In the genomic region with DNA sequence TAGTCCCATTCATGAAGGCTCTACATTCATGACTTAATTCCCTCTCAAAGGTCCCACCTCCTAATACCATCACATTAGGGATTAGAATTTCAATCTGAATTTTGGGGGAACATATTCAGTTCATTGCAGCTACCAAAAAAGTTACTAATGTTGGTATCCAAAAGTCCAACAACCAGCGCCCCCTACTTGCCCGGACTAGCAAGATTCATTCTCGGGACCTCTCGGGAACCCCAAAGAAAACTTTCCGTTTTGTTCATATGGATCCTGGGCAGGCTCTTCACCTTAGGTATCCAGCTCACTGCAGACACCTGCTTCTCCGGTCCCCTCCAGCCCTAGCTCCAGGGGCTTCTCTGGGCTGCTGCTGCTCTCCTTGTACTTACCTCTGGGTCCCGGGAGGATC, we compare ENCODE assay signal across 1 cellular context.
TF ChIP-seq lines count a peak whose summit lies in the region.

No MANE protein-coding gene starts in this region.

TF ChIP-seq in H1, 55 proteins besides CTCF, POLR2A, EP300 and RAD21:
- no peak for TF ChIP-seq GTF2F1 (IDR thresholded peaks at IDR 0.05; ENCODE audit: borderline replicate concordance, low read depth, low read length)
- TF ChIP-seq MAFK (IDR thresholded peaks at IDR 0.05; ENCODE audit: low read depth, low read length) = no peak
- no peak for TF ChIP-seq FOSL1 (IDR thresholded peaks at IDR 0.05; ENCODE audit: insufficient read depth, low read depth, low read length)
- no peak for TF ChIP-seq BACH1 (IDR thresholded peaks at IDR 0.05; ENCODE audit: low read length)
- TF ChIP-seq RNF2 (IDR thresholded peaks at IDR 0.05; ENCODE audit: borderline replicate concordance, low read depth, low read length, missing control alignments, poor library complexity, severe bottlenecking) = no peak
- TF ChIP-seq KDM5A (IDR thresholded peaks at IDR 0.05; ENCODE audit: low read length) = no peak
- no peak for TF ChIP-seq SP1 (IDR thresholded peaks at IDR 0.05; ENCODE audit: low read depth, low read length)
- TF ChIP-seq SP4 (IDR thresholded peaks at IDR 0.05; ENCODE audit: low read length) = no peak
- TF ChIP-seq CHD2 (IDR thresholded peaks at IDR 0.05; ENCODE audit: low read length) = no peak
- no peak for TF ChIP-seq JUN (IDR thresholded peaks at IDR 0.05; ENCODE audit: low read depth, low read length)
- TF ChIP-seq, protein P1, sequence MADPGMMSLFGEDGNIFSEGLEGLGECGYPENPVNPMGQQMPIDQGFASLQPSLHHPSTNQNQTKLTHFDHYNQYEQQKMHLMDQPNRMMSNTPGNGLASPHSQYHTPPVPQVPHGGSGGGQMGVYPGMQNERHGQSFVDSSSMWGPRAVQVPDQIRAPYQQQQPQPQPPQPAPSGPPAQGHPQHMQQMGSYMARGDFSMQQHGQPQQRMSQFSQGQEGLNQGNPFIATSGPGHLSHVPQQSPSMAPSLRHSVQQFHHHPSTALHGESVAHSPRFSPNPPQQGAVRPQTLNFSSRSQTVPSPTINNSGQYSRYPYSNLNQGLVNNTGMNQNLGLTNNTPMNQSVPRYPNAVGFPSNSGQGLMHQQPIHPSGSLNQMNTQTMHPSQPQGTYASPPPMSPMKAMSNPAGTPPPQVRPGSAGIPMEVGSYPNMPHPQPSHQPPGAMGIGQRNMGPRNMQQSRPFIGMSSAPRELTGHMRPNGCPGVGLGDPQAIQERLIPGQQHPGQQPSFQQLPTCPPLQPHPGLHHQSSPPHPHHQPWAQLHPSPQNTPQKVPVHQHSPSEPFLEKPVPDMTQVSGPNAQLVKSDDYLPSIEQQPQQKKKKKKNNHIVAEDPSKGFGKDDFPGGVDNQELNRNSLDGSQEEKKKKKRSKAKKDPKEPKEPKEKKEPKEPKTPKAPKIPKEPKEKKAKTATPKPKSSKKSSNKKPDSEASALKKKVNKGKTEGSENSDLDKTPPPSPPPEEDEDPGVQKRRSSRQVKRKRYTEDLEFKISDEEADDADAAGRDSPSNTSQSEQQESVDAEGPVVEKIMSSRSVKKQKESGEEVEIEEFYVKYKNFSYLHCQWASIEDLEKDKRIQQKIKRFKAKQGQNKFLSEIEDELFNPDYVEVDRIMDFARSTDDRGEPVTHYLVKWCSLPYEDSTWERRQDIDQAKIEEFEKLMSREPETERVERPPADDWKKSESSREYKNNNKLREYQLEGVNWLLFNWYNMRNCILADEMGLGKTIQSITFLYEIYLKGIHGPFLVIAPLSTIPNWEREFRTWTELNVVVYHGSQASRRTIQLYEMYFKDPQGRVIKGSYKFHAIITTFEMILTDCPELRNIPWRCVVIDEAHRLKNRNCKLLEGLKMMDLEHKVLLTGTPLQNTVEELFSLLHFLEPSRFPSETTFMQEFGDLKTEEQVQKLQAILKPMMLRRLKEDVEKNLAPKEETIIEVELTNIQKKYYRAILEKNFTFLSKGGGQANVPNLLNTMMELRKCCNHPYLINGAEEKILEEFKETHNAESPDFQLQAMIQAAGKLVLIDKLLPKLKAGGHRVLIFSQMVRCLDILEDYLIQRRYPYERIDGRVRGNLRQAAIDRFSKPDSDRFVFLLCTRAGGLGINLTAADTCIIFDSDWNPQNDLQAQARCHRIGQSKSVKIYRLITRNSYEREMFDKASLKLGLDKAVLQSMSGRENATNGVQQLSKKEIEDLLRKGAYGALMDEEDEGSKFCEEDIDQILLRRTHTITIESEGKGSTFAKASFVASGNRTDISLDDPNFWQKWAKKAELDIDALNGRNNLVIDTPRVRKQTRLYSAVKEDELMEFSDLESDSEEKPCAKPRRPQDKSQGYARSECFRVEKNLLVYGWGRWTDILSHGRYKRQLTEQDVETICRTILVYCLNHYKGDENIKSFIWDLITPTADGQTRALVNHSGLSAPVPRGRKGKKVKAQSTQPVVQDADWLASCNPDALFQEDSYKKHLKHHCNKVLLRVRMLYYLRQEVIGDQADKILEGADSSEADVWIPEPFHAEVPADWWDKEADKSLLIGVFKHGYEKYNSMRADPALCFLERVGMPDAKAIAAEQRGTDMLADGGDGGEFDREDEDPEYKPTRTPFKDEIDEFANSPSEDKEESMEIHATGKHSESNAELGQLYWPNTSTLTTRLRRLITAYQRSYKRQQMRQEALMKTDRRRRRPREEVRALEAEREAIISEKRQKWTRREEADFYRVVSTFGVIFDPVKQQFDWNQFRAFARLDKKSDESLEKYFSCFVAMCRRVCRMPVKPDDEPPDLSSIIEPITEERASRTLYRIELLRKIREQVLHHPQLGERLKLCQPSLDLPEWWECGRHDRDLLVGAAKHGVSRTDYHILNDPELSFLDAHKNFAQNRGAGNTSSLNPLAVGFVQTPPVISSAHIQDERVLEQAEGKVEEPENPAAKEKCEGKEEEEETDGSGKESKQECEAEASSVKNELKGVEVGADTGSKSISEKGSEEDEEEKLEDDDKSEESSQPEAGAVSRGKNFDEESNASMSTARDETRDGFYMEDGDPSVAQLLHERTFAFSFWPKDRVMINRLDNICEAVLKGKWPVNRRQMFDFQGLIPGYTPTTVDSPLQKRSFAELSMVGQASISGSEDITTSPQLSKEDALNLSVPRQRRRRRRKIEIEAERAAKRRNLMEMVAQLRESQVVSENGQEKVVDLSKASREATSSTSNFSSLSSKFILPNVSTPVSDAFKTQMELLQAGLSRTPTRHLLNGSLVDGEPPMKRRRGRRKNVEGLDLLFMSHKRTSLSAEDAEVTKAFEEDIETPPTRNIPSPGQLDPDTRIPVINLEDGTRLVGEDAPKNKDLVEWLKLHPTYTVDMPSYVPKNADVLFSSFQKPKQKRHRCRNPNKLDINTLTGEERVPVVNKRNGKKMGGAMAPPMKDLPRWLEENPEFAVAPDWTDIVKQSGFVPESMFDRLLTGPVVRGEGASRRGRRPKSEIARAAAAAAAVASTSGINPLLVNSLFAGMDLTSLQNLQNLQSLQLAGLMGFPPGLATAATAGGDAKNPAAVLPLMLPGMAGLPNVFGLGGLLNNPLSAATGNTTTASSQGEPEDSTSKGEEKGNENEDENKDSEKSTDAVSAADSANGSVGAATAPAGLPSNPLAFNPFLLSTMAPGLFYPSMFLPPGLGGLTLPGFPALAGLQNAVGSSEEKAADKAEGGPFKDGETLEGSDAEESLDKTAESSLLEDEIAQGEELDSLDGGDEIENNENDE (IDR thresholded peaks at IDR 0.05; ENCODE audit: insufficient replicate concordance, low read length) = no peak
- TF ChIP-seq SRF (IDR thresholded peaks at IDR 0.05; ENCODE audit: low read depth, low read length) = no peak
- TF ChIP-seq, protein P2, sequence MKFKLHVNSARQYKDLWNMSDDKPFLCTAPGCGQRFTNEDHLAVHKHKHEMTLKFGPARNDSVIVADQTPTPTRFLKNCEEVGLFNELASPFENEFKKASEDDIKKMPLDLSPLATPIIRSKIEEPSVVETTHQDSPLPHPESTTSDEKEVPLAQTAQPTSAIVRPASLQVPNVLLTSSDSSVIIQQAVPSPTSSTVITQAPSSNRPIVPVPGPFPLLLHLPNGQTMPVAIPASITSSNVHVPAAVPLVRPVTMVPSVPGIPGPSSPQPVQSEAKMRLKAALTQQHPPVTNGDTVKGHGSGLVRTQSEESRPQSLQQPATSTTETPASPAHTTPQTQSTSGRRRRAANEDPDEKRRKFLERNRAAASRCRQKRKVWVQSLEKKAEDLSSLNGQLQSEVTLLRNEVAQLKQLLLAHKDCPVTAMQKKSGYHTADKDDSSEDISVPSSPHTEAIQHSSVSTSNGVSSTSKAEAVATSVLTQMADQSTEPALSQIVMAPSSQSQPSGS (IDR thresholded peaks at IDR 0.05; ENCODE audit: low read length) = no peak
- TF ChIP-seq SIRT6 (IDR thresholded peaks at IDR 0.05; ENCODE audit: low read length) = no peak
- no peak for TF ChIP-seq SAP30 (IDR thresholded peaks at IDR 0.05; ENCODE audit: insufficient read depth, insufficient replicate concordance, low read length)
- TF ChIP-seq KDM4A (IDR thresholded peaks at IDR 0.05; ENCODE audit: low read depth, low read length, severe bottlenecking) = no peak
- TF ChIP-seq TCF12 (IDR thresholded peaks at IDR 0.05; ENCODE audit: low read depth, low read length) = no peak
- no peak for TF ChIP-seq SIX5 (IDR thresholded peaks at IDR 0.05; ENCODE audit: low read depth, low read length)
- TF ChIP-seq TEAD4 (IDR thresholded peaks at IDR 0.05; ENCODE audit: low read depth, low read length) = no peak
- no peak for TF ChIP-seq NANOG (IDR thresholded peaks at IDR 0.05; ENCODE audit: insufficient read depth, low read depth, low read length, poor library complexity, severe bottlenecking)
